Comparison of ENCODE assay signal across 28 cellular contexts in the genomic region with DNA sequence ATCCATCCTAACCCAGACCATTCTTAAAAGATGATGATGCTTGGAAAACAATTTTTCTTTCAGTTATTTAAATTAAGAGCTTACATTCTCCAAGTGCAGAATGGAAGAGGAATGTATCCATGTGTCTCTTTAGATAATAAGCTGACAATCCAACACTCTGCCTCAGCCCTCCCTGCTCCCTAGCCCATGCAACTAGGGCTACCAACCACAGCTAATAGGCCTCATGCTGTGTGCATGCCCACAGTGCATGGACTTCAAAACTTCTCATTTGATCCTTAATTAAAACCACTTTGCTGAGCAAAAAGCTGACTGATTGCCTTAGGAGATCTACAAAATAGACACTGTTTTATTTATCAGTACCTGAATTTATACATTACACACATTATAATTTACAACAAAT.
"Had no signal": no experiment of that assay in that cellular context is flagged by ENCODE, and none has a peak within 500 bp of the region (broad histone marks: within the 10 kb centered on the region; RNA-seq: fewer than 3 reads in every experiment).

No MANE protein-coding gene starts in this region.

- DNase-seq: naive B cell; naive thymus-derived CD8-positive, alpha-beta T cell; nephron progenitor cell; ovary; right cardiac atrium; right lobe of liver; sigmoid colon; small intestine; stimulated activated CD4-positive, alpha-beta T cell treated with anti-CD3 and anti-CD28 coated beads, Interleukin-15, amount 100 ng/mL, for 24 hours; stimulated activated CD4-positive, alpha-beta T cell treated with anti-CD3 and anti-CD28 coated beads, Interleukin-2, amount 100 ng/mL, for 24 hours; stimulated activated CD4-positive, alpha-beta T cell treated with anti-CD3 and anti-CD28 coated beads, Interleukin-2, amount 100 ng/mL, for 48 hours; stimulated activated CD4-positive, alpha-beta T cell treated with anti-CD3 and anti-CD28 coated beads, Interleukin-4, amount 100 ng/mL, for 24 hours; stimulated activated naive B cell treated with anti-CD40 and anti-IgM and Interleukin-4, amounts not matched to agents 10 μg/mL and 1 μg/mL and 100 μg/mL, for 72 hours; stimulated activated naive CD4-positive, alpha-beta T cell treated with Interleukin-2 at 50 U/mL for 16 hours; stomach; thyroid gland; trophoblast cell; upper lobe of left lung had no signal

- H3K4me1 ChIP-seq: parathyroid adenoma, right lobe of liver, sigmoid colon, stomach, thyroid gland, tibial nerve, upper lobe of left lung, vagina had no signal

- H2AFZ ChIP-seq: parathyroid adenoma had no signal

- H3K4me1 Mint-ChIP-seq: naive B cell; naive thymus-derived CD8-positive, alpha-beta T cell; nephron progenitor cell; neural crest cell; stimulated activated effector memory CD8-positive, alpha-beta T cell treated with anti-CD3 and anti-CD28 coated beads, Interleukin-12 subunit alpha, Interleukin-12 subunit beta, amount 100 ng/mL, for 72 hours; stimulated activated naive B cell treated with anti-CD40 and anti-IgM and Interleukin-4, amounts not matched to agents 10 μg/mL and 1 μg/mL and 100 μg/mL, for 72 hours had no signal

- H3K27ac Mint-ChIP-seq: naive B cell; natural killer cell treated with Interleukin-12 subunit alpha and Interleukin-12 subunit beta and Interleukin-15 and Interleukin-18, amount 100 ng/mL, for 72 hours; nephron progenitor cell; progenitor cell of endocrine pancreas; stimulated activated effector memory CD8-positive, alpha-beta T cell treated with anti-CD3 and anti-CD28 coated beads, Interleukin-12 subunit alpha, Interleukin-12 subunit beta, amount 100 ng/mL, for 72 hours; stimulated activated naive B cell treated with anti-CD40 and anti-IgM and Interleukin-4, amounts not matched to agents 10 μg/mL and 1 μg/mL and 100 μg/mL, for 72 hours; stimulated activated naive CD8-positive, alpha-beta T cell treated with anti-CD3 and anti-CD28 coated beads, Interleukin-15, Interleukin-2, amounts not matched to agents 100 ng/mL and 50 ng/mL, for 24 hours had no signal

- H3K9me3 Mint-ChIP-seq: nephron progenitor cell; neural crest cell; stimulated activated naive B cell treated with anti-CD40 and anti-IgM and Interleukin-4, amounts not matched to agents 10 μg/mL and 1 μg/mL and 100 μg/mL, for 72 hours had no signal

- H3K27me3 Mint-ChIP-seq: naive B cell; naive thymus-derived CD8-positive, alpha-beta T cell; natural killer cell treated with Interleukin-12 subunit alpha and Interleukin-12 subunit beta and Interleukin-15 and Interleukin-18, amount 100 ng/mL, for 72 hours; progenitor cell of endocrine pancreas; stimulated activated naive B cell treated with anti-CD40 and anti-IgM and Interleukin-4, amounts not matched to agents 10 μg/mL and 1 μg/mL and 100 μg/mL, for 72 hours; stimulated activated naive CD8-positive, alpha-beta T cell treated with anti-CD3 and anti-CD28 coated beads, Interleukin-15, Interleukin-2, amounts not matched to agents 100 ng/mL and 50 ng/mL, for 24 hours had no signal

- H3K36me3 Mint-ChIP-seq: naive B cell; naive thymus-derived CD8-positive, alpha-beta T cell; natural killer cell treated with Interleukin-12 subunit alpha and Interleukin-12 subunit beta and Interleukin-15 and Interleukin-18, amount 100 ng/mL, for 72 hours; stimulated activated effector memory CD8-positive, alpha-beta T cell treated with anti-CD3 and anti-CD28 coated beads, Interleukin-12 subunit alpha, Interleukin-12 subunit beta, amount 100 ng/mL, for 72 hours; stimulated activated naive B cell treated with anti-CD40 and anti-IgM and Interleukin-4, amounts not matched to agents 10 μg/mL and 1 μg/mL and 100 μg/mL, for 72 hours had no signal

- H3K9me3 ChIP-seq: neutrophil, ovary, right lobe of liver, sigmoid colon, stomach, thoracic aorta, thyroid gland, tibial nerve, upper lobe of left lung, vagina had no signal

- H3K9ac ChIP-seq: parathyroid adenoma had no signal

- H3K27ac ChIP-seq: neutrophil, ovary, parathyroid adenoma, right lobe of liver, sigmoid colon, stomach, thoracic aorta, thyroid gland, tibial nerve, upper lobe of left lung, vagina had no signal

- H3K4me3 Mint-ChIP-seq: naive B cell; naive thymus-derived CD8-positive, alpha-beta T cell; natural killer cell treated with Interleukin-12 subunit alpha and Interleukin-12 subunit beta and Interleukin-15 and Interleukin-18, amount 100 ng/mL, for 72 hours; nephron progenitor cell; neural crest cell; stimulated activated effector memory CD8-positive, alpha-beta T cell treated with anti-CD3 and anti-CD28 coated beads, Interleukin-12 subunit alpha, Interleukin-12 subunit beta, amount 100 ng/mL, for 72 hours; stimulated activated naive B cell treated with anti-CD40 and anti-IgM and Interleukin-4, amounts not matched to agents 10 μg/mL and 1 μg/mL and 100 μg/mL, for 72 hours; stimulated activated naive CD8-positive, alpha-beta T cell treated with anti-CD3 and anti-CD28 coated beads, Interleukin-15, Interleukin-2, amounts not matched to agents 100 ng/mL and 50 ng/mL, for 24 hours had no signal

- H3K27me3 ChIP-seq: neutrophil, ovary, right lobe of liver, sigmoid colon, stomach, thyroid gland, tibial nerve, upper lobe of left lung, vagina had no signal

- H3K79me2 ChIP-seq: parathyroid adenoma had no signal

- H3K36me3 ChIP-seq: neutrophil, ovary, right lobe of liver, sigmoid colon, stomach, thoracic aorta, thyroid gland, tibial nerve, upper lobe of left lung, vagina had no signal

- H3K4me3 ChIP-seq: ovary, right lobe of liver, sigmoid colon, stomach, thoracic aorta, thyroid gland, tibial nerve, upper lobe of left lung, vagina had no signal

- ATAC-seq: naive thymus-derived CD8-positive, alpha-beta T cell; natural killer cell treated with Interleukin-12 subunit alpha and Interleukin-12 subunit beta and Interleukin-15 and Interleukin-18, amount 100 ng/mL, for 72 hours; right cardiac atrium; right lobe of liver; stimulated activated effector memory CD8-positive, alpha-beta T cell treated with anti-CD3 and anti-CD28 coated beads, Interleukin-12 subunit alpha, Interleukin-12 subunit beta, amount 100 ng/mL, for 72 hours; stimulated activated naive B cell treated with anti-CD40 and anti-IgM and Interleukin-4, amounts not matched to agents 10 μg/mL and 1 μg/mL and 100 μg/mL, for 72 hours had no signal
